In genomic region chr5:88741964-88742363, GRCh38 we compare ENCODE assay signal across 14 cellular contexts.
"Had no signal": no experiment of that assay in that cellular context is flagged by ENCODE, and none has a peak within 500 bp of the region (broad histone marks: within the 10 kb centered on the region; RNA-seq: fewer than 3 reads in every experiment).

No MANE protein-coding gene starts in this region.

- H3K9me3 ChIP-seq: right atrium auricular region, tibial nerve had no signal

- DNase-seq: activated CD4-positive, alpha-beta memory T cell treated with anti-CD3 and anti-CD28 coated beads for 36 hours; activated CD4-positive, alpha-beta T cell treated with anti-CD3 and anti-CD28 coated beads for 4 hours; activated CD8-positive, alpha-beta memory T cell treated with anti-CD3 and anti-CD28 coated beads, Interleukin-2, amount 10 ng/mL, durations not matched to agents 7 days and 5 days; activated naive CD4-positive, alpha-beta T cell treated with anti-CD3 and anti-CD28 coated beads for 36 hours; activated T-cell treated with anti-CD3 and anti-CD28 coated beads, Interleukin-2, amount 50 U/mL, for 24 hours; anterior cingulate cortex; central memory CD4-positive, alpha-beta T cell; foreskin melanocyte; stimulated activated CD4-positive, alpha-beta T cell treated with anti-CD3 and anti-CD28 coated beads, Interleukin-2, amount 100 ng/mL, for 24 hours had no signal

- H3K36me3 ChIP-seq: right atrium auricular region had no signal

- H3K27ac ChIP-seq: right atrium auricular region, tibial nerve had no signal

- ATAC-seq: activated CD8-positive, alpha-beta memory T cell treated with anti-CD3 and anti-CD28 coated beads, Interleukin-2, amount 10 ng/mL, durations not matched to agents 7 days and 5 days; WTC11 had no signal

- FAIRE-seq: keratinocyte, urothelium cell line had no signal

- H3K4me3 ChIP-seq: right atrium auricular region, tibial nerve had no signal

- H3K27me3 ChIP-seq: right atrium auricular region, tibial nerve had no signal
